In genomic region chr3:24264748-24265158, GRCh38 we compare ENCODE assay signal across 8 cellular contexts.
DNase-seq lines count a peak whose midpoint lies in the region; ATAC-seq and TF ChIP-seq lines count a peak whose summit lies in the region.

No MANE protein-coding gene starts in this region.

- ATAC-seq in GM21723 (IDR thresholded peaks at IDR 0.05; ENCODE audit: unreplicated experiment): peak; percentile 84

- H3K27me3 ChIP-seq in adipocyte (replicated peaks; ENCODE audit: control insufficient read depth, insufficient read depth, low read length): no peaks in the 10 kb centered on the region

- DNase-seq in NCI-H345 (lab: John Stamatoyannopoulos, UW) (peak; percentile 12), NCI-H345 treated with DMSO at 0.1 percent for 48 hours (lab: John Stamatoyannopoulos, UW; ENCODE audit: unreplicated experiment) (no peak), KBM-7 (peak; percentile 48), adipocyte (ENCODE audit: low read depth) (peak; percentile 69), iPS-NIHi11 (ENCODE audit: low spot score) (peak; percentile 60), type B pancreatic cell (ENCODE audit: extremely low spot score, unreplicated experiment) (no peak)
- no peak for DNase-seq in activated T-cell treated with anti-CD3 and anti-CD28 coated beads, Interleukin-2, amount 50 U/mL, for 48 hours

- no peaks in the 10 kb centered on the region for H3K36me3 ChIP-seq in adipocyte (ENCODE audit: control insufficient read depth, insufficient read depth, low read length, severe bottlenecking)

- no peaks in the 10 kb centered on the region for H3K4me1 Mint-ChIP-seq in type B pancreatic cell (ENCODE audit: unreplicated experiment)

- H3K27me3 Mint-ChIP-seq in type B pancreatic cell: no peaks in the 10 kb centered on the region

- peak overlapping the region; percentile 12 for H3K27ac Mint-ChIP-seq in type B pancreatic cell

- H3K36me3 Mint-ChIP-seq in type B pancreatic cell: peaks cover 4% of the 10 kb centered on the region

- H3K9me3 ChIP-seq in adipocyte (ENCODE audit: control insufficient read depth, low read length): no peaks in the 10 kb centered on the region

- H3K4me1 ChIP-seq in adipocyte (ENCODE audit: control insufficient read depth, insufficient read depth, low read length): peaks cover 5% of the 10 kb centered on the region

- in situ Hi-C loops in KBM-7 (cut with MboI; ENCODE audit: low pct_unique_long_range_greater_than_20kb, low sequenced_read_pairs): no loop called here

- no peak overlapping the region for H3K4me3 Mint-ChIP-seq in type B pancreatic cell

- no peak overlapping the region for H3K4me3 ChIP-seq in adipocyte (ENCODE audit: low read length)

- H3K9ac ChIP-seq in adipocyte (ENCODE audit: low read length): no peak overlapping the region

- H3K9me3 Mint-ChIP-seq in type B pancreatic cell: peaks cover 5% of the 10 kb centered on the region

- peak; percentile 82 for TF ChIP-seq CTCF in type B pancreatic cell (conservative IDR thresholded peaks at IDR 0.05)

Comparison
In these comparisons a context has a peak if more than half of its experiments do, and no peak if none do; other contexts are left out.
1. DNase-seq: peak in NCI-H345 (single experiment), KBM-7 (single experiment), adipocyte (single experiment) and iPS-NIHi11 (single experiment); none in NCI-H345 treated with DMSO at 0.1 percent for 48 hours (single experiment), type B pancreatic cell (single experiment) and activated T-cell treated with anti-CD3 and anti-CD28 coated beads, Interleukin-2, amount 50 U/mL, for 48 hours (0 of 2).